In the genomic region with DNA sequence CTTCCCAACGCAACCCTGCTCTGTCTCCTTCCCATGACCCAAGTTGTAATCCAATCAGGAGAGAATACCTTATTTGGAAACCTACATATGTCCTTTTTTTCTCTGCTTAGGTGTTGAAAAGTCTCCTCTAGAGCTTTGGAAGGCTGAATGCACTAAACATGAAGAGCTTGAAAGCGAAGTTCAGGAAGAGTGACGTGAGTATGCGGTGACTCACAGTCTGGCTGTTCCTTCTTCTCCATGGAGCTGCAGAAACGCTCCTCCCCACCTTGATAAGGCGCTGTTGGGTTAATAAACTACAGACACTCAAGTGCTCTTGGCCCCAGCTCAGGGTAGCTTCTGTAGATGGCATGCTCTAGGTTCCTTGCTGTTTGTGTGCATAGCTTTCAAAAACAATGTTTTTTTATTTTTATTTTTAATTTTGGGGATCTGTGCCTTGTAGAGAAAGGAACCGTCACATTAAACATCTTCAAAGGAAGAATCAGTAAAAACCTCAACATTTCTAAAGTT, we compare ENCODE assay signal across 1 cellular context.
TF ChIP-seq lines count a peak whose summit lies in the region.

No MANE protein-coding gene starts in this region.

TF ChIP-seq in K562, 482 proteins besides CTCF, POLR2A, EP300 and RAD21 (continued from another document):
- TF ChIP-seq, protein P1, sequence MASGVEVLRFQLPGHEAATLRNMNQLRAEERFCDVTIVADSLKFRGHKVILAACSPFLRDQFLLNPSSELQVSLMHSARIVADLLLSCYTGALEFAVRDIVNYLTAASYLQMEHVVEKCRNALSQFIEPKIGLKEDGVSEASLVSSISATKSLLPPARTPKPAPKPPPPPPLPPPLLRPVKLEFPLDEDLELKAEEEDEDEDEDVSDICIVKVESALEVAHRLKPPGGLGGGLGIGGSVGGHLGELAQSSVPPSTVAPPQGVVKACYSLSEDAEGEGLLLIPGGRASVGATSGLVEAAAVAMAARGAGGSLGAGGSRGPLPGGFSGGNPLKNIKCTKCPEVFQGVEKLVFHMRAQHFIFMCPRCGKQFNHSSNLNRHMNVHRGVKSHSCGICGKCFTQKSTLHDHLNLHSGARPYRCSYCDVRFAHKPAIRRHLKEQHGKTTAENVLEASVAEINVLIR (CRISPR knock-in tag; IDR thresholded peaks at IDR 0.05), result no peak
- TF ChIP-seq U2AF1 (optimal IDR thresholded peaks at IDR 0.05; ENCODE audit: low read depth, low read length) (no peak), NELFE (IDR thresholded peaks at IDR 0.05; ENCODE audit: insufficient read depth, insufficient read length) (no peak), ZNF140 (CRISPR knock-in tag; IDR thresholded peaks at IDR 0.05) (no peak), ZKSCAN1 (IDR thresholded peaks at IDR 0.05; ENCODE audit: low read depth, low read length) (no peak), ZNF436 (CRISPR knock-in tag; IDR thresholded peaks at IDR 0.05) (no peak), MTA3 (IDR thresholded peaks at IDR 0.05; ENCODE audit: borderline replicate concordance) (no peak; the same call in 1 of the 2 replicates), NFIX (CRISPR knock-in tag; IDR thresholded peaks at IDR 0.05; ENCODE audit: low read depth) (no peak)
- TF ChIP-seq, protein P2, sequence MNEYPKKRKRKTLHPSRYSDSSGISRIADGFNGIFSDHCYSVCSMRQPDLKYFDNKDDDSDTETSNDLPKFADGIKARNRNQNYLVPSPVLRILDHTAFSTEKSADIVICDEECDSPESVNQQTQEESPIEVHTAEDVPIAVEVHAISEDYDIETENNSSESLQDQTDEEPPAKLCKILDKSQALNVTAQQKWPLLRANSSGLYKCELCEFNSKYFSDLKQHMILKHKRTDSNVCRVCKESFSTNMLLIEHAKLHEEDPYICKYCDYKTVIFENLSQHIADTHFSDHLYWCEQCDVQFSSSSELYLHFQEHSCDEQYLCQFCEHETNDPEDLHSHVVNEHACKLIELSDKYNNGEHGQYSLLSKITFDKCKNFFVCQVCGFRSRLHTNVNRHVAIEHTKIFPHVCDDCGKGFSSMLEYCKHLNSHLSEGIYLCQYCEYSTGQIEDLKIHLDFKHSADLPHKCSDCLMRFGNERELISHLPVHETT (CRISPR knock-in tag; conservative IDR thresholded peaks at IDR 0.05 in 1 of 2, IDR thresholded peaks at IDR 0.05 in 1 of 2), result no peak
TF ChIP-seq in K562: peak in this region for 56.
